In the genomic region with DNA sequence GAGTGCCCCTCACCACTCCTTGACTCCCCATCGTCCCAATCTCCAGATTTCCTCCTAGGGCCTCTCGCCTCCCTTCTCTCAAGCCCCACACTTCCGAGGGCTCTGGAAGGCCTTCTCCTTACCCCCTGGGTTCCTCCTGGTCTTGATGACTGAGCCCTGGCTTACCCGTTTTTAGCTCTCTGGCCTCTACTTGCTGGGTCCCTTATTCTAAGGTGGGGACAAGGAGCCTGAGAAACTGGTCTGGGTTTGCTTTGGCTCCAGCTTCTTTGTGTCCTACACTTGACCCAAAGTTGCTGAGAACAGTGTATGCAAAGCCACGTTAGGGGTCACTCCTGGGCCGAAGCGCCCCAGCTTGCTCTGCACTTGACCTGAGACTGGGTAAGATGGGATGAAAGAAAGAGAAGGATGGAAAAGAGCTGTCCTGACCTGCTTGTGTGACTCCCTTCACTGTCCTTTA, we compare ENCODE assay signal across 8 cellular contexts. TPM values are rescaled to one million over a fixed set of nuclear protein-coding genes. Genes with fewer than 3 reads are reported as not detected.
DNase-seq lines count a peak whose midpoint lies in the region; ATAC-seq and TF ChIP-seq lines count a peak whose summit lies in the region.

No MANE protein-coding gene starts in this region.

- H3K4me3 Mint-ChIP-seq in activated CD8-positive, alpha-beta memory T cell treated with anti-CD3 and anti-CD28 coated beads, Interleukin-2, amount 10 ng/mL, durations not matched to agents 7 days and 5 days: peak overlapping the region; percentile 92

- no peak for TF ChIP-seq CTCF in fibroblast of mammary gland (conservative IDR thresholded peaks at IDR 0.05; ENCODE audit: control insufficient read depth, insufficient read depth, low read depth, low read length)

- ATAC-seq in activated CD8-positive, alpha-beta memory T cell treated with anti-CD3 and anti-CD28 coated beads, Interleukin-2, amount 10 ng/mL, durations not matched to agents 7 days and 5 days: peak; percentile 5
- ATAC-seq in HG03095 (IDR thresholded peaks at IDR 0.05; ENCODE audit: unreplicated experiment): peak; percentile 11

- H3K27me3 Mint-ChIP-seq in activated CD8-positive, alpha-beta memory T cell treated with anti-CD3 and anti-CD28 coated beads, Interleukin-2, amount 10 ng/mL, durations not matched to agents 7 days and 5 days: no peaks in the 10 kb centered on the region

- H3K4me1 ChIP-seq in neuron (ENCODE audit: insufficient read depth, low read length): peaks cover 16% of the 10 kb centered on the region

- peaks cover 17% of the 10 kb centered on the region for H3K36me3 Mint-ChIP-seq in activated CD8-positive, alpha-beta memory T cell treated with anti-CD3 and anti-CD28 coated beads, Interleukin-2, amount 10 ng/mL, durations not matched to agents 7 days and 5 days

- H3K36me3 ChIP-seq in neuron (ENCODE audit: insufficient read depth, low read length): peaks cover 19% of the 10 kb centered on the region

- peak overlapping the region; percentile 97 for H2AFZ ChIP-seq in neuron (ENCODE audit: low read depth, low read length)

- CTCF ChIA-PET in activated CD8-positive, alpha-beta memory T cell treated with anti-CD3 and anti-CD28 coated beads, Interleukin-2, amount 10 ng/mL, durations not matched to agents 7 days and 5 days (lab: Charles Lee): interaction anchor here (0.8 to 3.2 kb wide), 6 partner anchors 10 to 365 kb away, joined by 3 to 23 read pairs (median 4); a partner anchor contains a TSS

- peak overlapping the region; percentile 90 for H3K27ac Mint-ChIP-seq in activated CD8-positive, alpha-beta memory T cell treated with anti-CD3 and anti-CD28 coated beads, Interleukin-2, amount 10 ng/mL, durations not matched to agents 7 days and 5 days

- peak overlapping the region; percentile 92 for H3K4me3 ChIP-seq in fibroblast of mammary gland (ENCODE audit: control insufficient read depth, low read depth, low read length)
- H3K4me3 ChIP-seq in neuron (ENCODE audit: low read length): peak overlapping the region; percentile 81

- peaks cover 34% of the 10 kb centered on the region for H3K4me1 Mint-ChIP-seq in activated CD8-positive, alpha-beta memory T cell treated with anti-CD3 and anti-CD28 coated beads, Interleukin-2, amount 10 ng/mL, durations not matched to agents 7 days and 5 days

- DNase-seq in activated CD8-positive, alpha-beta memory T cell treated with anti-CD3 and anti-CD28 coated beads, Interleukin-2, amount 10 ng/mL, durations not matched to agents 7 days and 5 days: no peak
- no peak for DNase-seq in activated CD8-positive, alpha-beta memory T cell treated with anti-CD3 and anti-CD28 coated beads, Interleukin-2, amount 50 U/mL, for 4 hours
- DNase-seq in activated CD4-positive, alpha-beta T cell treated with anti-CD3 and anti-CD28 coated beads for 48 hours: peak; percentile 22
- DNase-seq in fibroblast of mammary gland (ENCODE audit: low read depth): no peak
- DNase-seq in mesenteric fat pad (ENCODE audit: low spot score): no peak
- no peak for DNase-seq in NCI-H2227 treated with DMSO at 0.1 percent for 48 hours (lab: John Stamatoyannopoulos, UW)

- H3K9me3 Mint-ChIP-seq in activated CD8-positive, alpha-beta memory T cell treated with anti-CD3 and anti-CD28 coated beads, Interleukin-2, amount 10 ng/mL, durations not matched to agents 7 days and 5 days (ENCODE audit: low read depth): no peaks in the 10 kb centered on the region

- H3K27me3 ChIP-seq in neuron (ENCODE audit: insufficient read depth, low read length): no peaks in the 10 kb centered on the region

- no peaks in the 10 kb centered on the region for H3K9me3 ChIP-seq in neuron (ENCODE audit: low read length)

RNA-seq across cellular contexts. Expression of a gene that starts 0.8 kb away (rescaled TPM):
- total RNA-seq in activated CD8-positive, alpha-beta memory T cell treated with anti-CD3 and anti-CD28 coated beads, Interleukin-2, amount 10 ng/mL, durations not matched to agents 7 days and 5 days: 10 to 100 TPM; 28.8 to 31.2 TPM
- total RNA-seq in mesenteric fat pad: 13.0 TPM

RNA-seq across cellular contexts. Expression of a gene that starts 16.7 kb away (rescaled TPM):
- 10 to 100 TPM; 50.1 to 56.0 TPM for total RNA-seq in activated CD8-positive, alpha-beta memory T cell treated with anti-CD3 and anti-CD28 coated beads, Interleukin-2, amount 10 ng/mL, durations not matched to agents 7 days and 5 days
- total RNA-seq in mesenteric fat pad: 39.1 TPM
